In genomic region chr4:13611283-13611842, GRCh38 we compare ENCODE assay signal across 9 cellular contexts. TPM values are rescaled to one million over a fixed set of nuclear protein-coding genes. Genes with fewer than 3 reads are reported as not detected.
DNase-seq lines count a peak whose midpoint lies in the region; ATAC-seq lines count a peak whose summit lies in the region.
"Had no signal": no experiment of that assay in that cellular context is flagged by ENCODE, and none has a peak within 500 bp of the region (broad histone marks: within the 10 kb centered on the region; RNA-seq: fewer than 3 reads in every experiment).

No MANE protein-coding gene starts in this region.

- no peak overlapping the region for H3K4me3 Mint-ChIP-seq in T-cell
- H3K4me3 Mint-ChIP-seq in activated CD4-positive, alpha-beta T cell treated with anti-CD3 and anti-CD28 coated beads, Interleukin-2, amount 10 ng/mL, durations not matched to agents 24 days and 14 days = no peak overlapping the region

- H3K4me1 Mint-ChIP-seq in T-cell = peaks cover 12 to 23% (median 16%) of the 10 kb centered on the region in 3 donors
- H3K4me1 Mint-ChIP-seq in activated CD4-positive, alpha-beta T cell treated with anti-CD3 and anti-CD28 coated beads, Interleukin-2, amount 10 ng/mL, durations not matched to agents 24 days and 14 days = peaks cover 17% of the 10 kb centered on the region

- ATAC-seq in GM19395 (IDR thresholded peaks at IDR 0.05; ENCODE audit: unreplicated experiment) (peak; percentile 96), HG03135 (IDR thresholded peaks at IDR 0.05; ENCODE audit: unreplicated experiment) (peak; percentile 98), T-cell (replicated peaks in 1 of 4) (no peak)
- ATAC-seq: Panc1 had no signal

- H3K36me3 Mint-ChIP-seq in T-cell = peaks cover 66% of the 10 kb centered on the region
- H3K36me3 Mint-ChIP-seq in activated CD4-positive, alpha-beta T cell treated with anti-CD3 and anti-CD28 coated beads, Interleukin-2, amount 10 ng/mL, durations not matched to agents 24 days and 14 days (ENCODE audit: low read depth) = peaks cover 56% of the 10 kb centered on the region

- no peaks in the 10 kb centered on the region for H3K9me3 Mint-ChIP-seq in T-cell
- no peaks in the 10 kb centered on the region for H3K9me3 Mint-ChIP-seq in activated CD4-positive, alpha-beta T cell treated with anti-CD3 and anti-CD28 coated beads, Interleukin-2, amount 10 ng/mL, durations not matched to agents 24 days and 14 days

- H3K27me3 Mint-ChIP-seq in T-cell = no peaks in the 10 kb centered on the region
- no peaks in the 10 kb centered on the region for H3K27me3 Mint-ChIP-seq in activated CD4-positive, alpha-beta T cell treated with anti-CD3 and anti-CD28 coated beads, Interleukin-2, amount 10 ng/mL, durations not matched to agents 24 days and 14 days

- DNase-seq in Ammon's horn (ENCODE audit: low spot score) (peak; percentile 17), fibroblast of gingiva (ENCODE audit: low read depth) (peak; percentile 64), T-cell (no peak), COLO668 (lab: John Stamatoyannopoulos, UW; ENCODE audit: unreplicated experiment) (no peak), NCI-H2081 (lab: John Stamatoyannopoulos, UW) (no peak)
- no peak for DNase-seq in activated CD4-positive, alpha-beta T cell treated with anti-CD3 and anti-CD28 coated beads, Interleukin-2, amount 10 ng/mL, durations not matched to agents 24 days and 14 days

- intact Hi-C loops in activated CD4-positive, alpha-beta T cell treated with anti-CD3 and anti-CD28 coated beads, Interleukin-2, amount 10 ng/mL, durations not matched to agents 24 days and 14 days (cut with micrococcal nuclease) = no loop called here

- POLR2A ChIA-PET in T-cell (lab: Charles Lee) = no interaction called here

- no peak overlapping the region for H3K27ac Mint-ChIP-seq in T-cell
- H3K27ac Mint-ChIP-seq in activated CD4-positive, alpha-beta T cell treated with anti-CD3 and anti-CD28 coated beads, Interleukin-2, amount 10 ng/mL, durations not matched to agents 24 days and 14 days = no peak overlapping the region

- CTCF ChIA-PET in T-cell (lab: Charles Lee) = no interaction called here

RNA-seq across cellular contexts. Expression of gene BOD1L1, which starts 16.2 kb away (rescaled TPM):
- total RNA-seq in T-cell = 10 to 100 TPM; 48.3 to 57.1 (median 55.4) TPM
- 38.3 and 41.0 TPM in 2 replicates for total RNA-seq in activated CD4-positive, alpha-beta T cell treated with anti-CD3 and anti-CD28 coated beads, Interleukin-2, amount 10 ng/mL, durations not matched to agents 24 days and 14 days

Comparison
In these comparisons a context has a peak if more than half of its experiments do, and no peak if none do; other contexts are left out.
1. DNase-seq: peak in Ammon's horn (single experiment) and fibroblast of gingiva (single experiment); none in T-cell (0 of 34), COLO668 (single experiment), activated CD4-positive, alpha-beta T cell treated with anti-CD3 and anti-CD28 coated beads, Interleukin-2, amount 10 ng/mL, durations not matched to agents 24 days and 14 days (single experiment) and NCI-H2081 (0 of 2).
2. ATAC-seq: peak in GM19395 (single experiment) and HG03135 (single experiment); none in T-cell (0 of 4).